Comparison of ENCODE assay signal across 18 cellular contexts in genomic region chr12:337039-337438, GRCh38. TPM values are rescaled to one million over a fixed set of nuclear protein-coding genes. Genes with fewer than 3 reads are reported as not detected.
DNase-seq lines count a peak whose midpoint lies in the region; ATAC-seq and TF ChIP-seq lines count a peak whose summit lies in the region.
"Had no signal": no experiment of that assay in that cellular context is flagged by ENCODE, and none has a peak within 500 bp of the region (broad histone marks: within the 10 kb centered on the region; RNA-seq: fewer than 3 reads in every experiment).

No MANE protein-coding gene starts in this region.

- peaks cover 13% of the 10 kb centered on the region for H3K4me1 Mint-ChIP-seq in activated CD8-positive, alpha-beta T cell treated with anti-CD3 and anti-CD28 coated beads for 36 hours (ENCODE audit: low read depth)
- no peaks in the 10 kb centered on the region for H3K4me1 Mint-ChIP-seq in activated CD8-positive, alpha-beta T cell treated with anti-CD3 and anti-CD28 coated beads, Interleukin-2, amount 10 ng/mL, durations not matched to agents 7 days and 5 days (ENCODE audit: low read depth)
- peaks cover 23% of the 10 kb centered on the region for H3K4me1 Mint-ChIP-seq in CD8-positive, alpha-beta T cell (ENCODE audit: low read depth)

- intact Hi-C loops in activated CD8-positive, alpha-beta T cell treated with anti-CD3 and anti-CD28 coated beads for 36 hours (cut with micrococcal nuclease) = no loop called here
- intact Hi-C loops in CD8-positive, alpha-beta T cell (cut with DNase I, micrococcal nuclease) = no loop called here

- POLR2A ChIA-PET in activated CD8-positive, alpha-beta T cell treated with anti-CD3 and anti-CD28 coated beads for 36 hours (lab: Charles Lee) = interaction anchor here (0.7 kb wide), 1 partner anchor 19 kb away, joined by 3 read pairs; no protein-coding TSS in a partner anchor
- POLR2A ChIA-PET in activated CD8-positive, alpha-beta T cell treated with anti-CD3 and anti-CD28 coated beads, Interleukin-2, amount 10 ng/mL, durations not matched to agents 7 days and 5 days (lab: Charles Lee) = no interaction called here
- POLR2A ChIA-PET in CD8-positive, alpha-beta T cell (lab: Charles Lee) = interaction anchor here (0.8 to 1.1 kb wide), 2 partner anchors 9 to 15 kb away, joined by 3 to 7 read pairs; no protein-coding TSS in a partner anchor

- H3K27me3 ChIP-seq in CD8-positive, alpha-beta T cell (ENCODE audit: insufficient read depth, low read length) = no peaks in the 10 kb centered on the region
- H3K27me3 ChIP-seq: BLaER1 had no signal

- H3K4me3 Mint-ChIP-seq in activated CD8-positive, alpha-beta T cell treated with anti-CD3 and anti-CD28 coated beads for 36 hours = no peak overlapping the region
- H3K4me3 Mint-ChIP-seq in activated CD8-positive, alpha-beta T cell treated with anti-CD3 and anti-CD28 coated beads, Interleukin-2, amount 10 ng/mL, durations not matched to agents 7 days and 5 days = no peak overlapping the region
- H3K4me3 Mint-ChIP-seq in CD8-positive, alpha-beta T cell = no peak overlapping the region

- no peaks in the 10 kb centered on the region for H3K9me3 ChIP-seq in CD8-positive, alpha-beta T cell (ENCODE audit: low read length)
- H3K9me3 ChIP-seq: HAP-1 had no signal

- CTCF ChIA-PET in activated CD8-positive, alpha-beta T cell treated with anti-CD3 and anti-CD28 coated beads for 36 hours (lab: Charles Lee) = no interaction called here
- CTCF ChIA-PET in activated CD8-positive, alpha-beta T cell treated with anti-CD3 and anti-CD28 coated beads, Interleukin-2, amount 10 ng/mL, durations not matched to agents 7 days and 5 days (lab: Charles Lee) = no interaction called here
- CTCF ChIA-PET in CD8-positive, alpha-beta T cell (lab: Charles Lee) = no interaction called here

- peaks cover 44% of the 10 kb centered on the region for H3K36me3 Mint-ChIP-seq in activated CD8-positive, alpha-beta T cell treated with anti-CD3 and anti-CD28 coated beads for 36 hours (ENCODE audit: low read depth)
- H3K36me3 Mint-ChIP-seq in activated CD8-positive, alpha-beta T cell treated with anti-CD3 and anti-CD28 coated beads, Interleukin-2, amount 10 ng/mL, durations not matched to agents 7 days and 5 days (ENCODE audit: low read depth) = peaks cover 63% of the 10 kb centered on the region
- peaks cover 83% of the 10 kb centered on the region for H3K36me3 Mint-ChIP-seq in CD8-positive, alpha-beta T cell

- no peaks in the 10 kb centered on the region for H3K27me3 Mint-ChIP-seq in activated CD8-positive, alpha-beta T cell treated with anti-CD3 and anti-CD28 coated beads for 36 hours
- no peaks in the 10 kb centered on the region for H3K27me3 Mint-ChIP-seq in activated CD8-positive, alpha-beta T cell treated with anti-CD3 and anti-CD28 coated beads, Interleukin-2, amount 10 ng/mL, durations not matched to agents 7 days and 5 days (ENCODE audit: low read depth)
- H3K27me3 Mint-ChIP-seq in CD8-positive, alpha-beta T cell (ENCODE audit: low read depth) = no peaks in the 10 kb centered on the region

- no peak for ATAC-seq in activated CD8-positive, alpha-beta T cell treated with anti-CD3 and anti-CD28 coated beads for 36 hours
- no peak for ATAC-seq in activated CD8-positive, alpha-beta T cell treated with anti-CD3 and anti-CD28 coated beads, Interleukin-2, amount 10 ng/mL, durations not matched to agents 7 days and 5 days
- no peak for ATAC-seq in CD8-positive, alpha-beta T cell
- no peak for ATAC-seq in GM18520 (IDR thresholded peaks at IDR 0.05; ENCODE audit: unreplicated experiment)
- ATAC-seq: PC-3 had no signal

- H3K4me3 ChIP-seq in CD8-positive, alpha-beta T cell (ENCODE audit: low read depth, low read length) = no peak overlapping the region
- H3K4me3 ChIP-seq in epithelial cell of esophagus (ENCODE audit: low read length) = no peak overlapping the region
- H3K4me3 ChIP-seq: BLaER1, HAP-1 had no signal

- no peak for TF ChIP-seq CTCF in activated CD8-positive, alpha-beta T cell treated with anti-CD3 and anti-CD28 coated beads for 36 hours (IDR thresholded peaks at IDR 0.05)
- TF ChIP-seq CTCF in CD8-positive, alpha-beta T cell (IDR thresholded peaks at IDR 0.05) = no peak
- no peak for TF ChIP-seq CTCF in epithelial cell of esophagus (IDR thresholded peaks at IDR 0.05; ENCODE audit: insufficient read depth, low read depth, low read length, missing control alignments)

- peaks cover 36% of the 10 kb centered on the region for H3K36me3 ChIP-seq in CD8-positive, alpha-beta T cell (ENCODE audit: insufficient read depth, low read length)

- H3K27ac Mint-ChIP-seq in activated CD8-positive, alpha-beta T cell treated with anti-CD3 and anti-CD28 coated beads for 36 hours = peak overlapping the region; percentile 34
- H3K27ac Mint-ChIP-seq in activated CD8-positive, alpha-beta T cell treated with anti-CD3 and anti-CD28 coated beads, Interleukin-2, amount 10 ng/mL, durations not matched to agents 7 days and 5 days = no peak overlapping the region
- H3K27ac Mint-ChIP-seq in CD8-positive, alpha-beta T cell = peak overlapping the region; percentile 38

- H3K4me1 ChIP-seq in CD8-positive, alpha-beta T cell (ENCODE audit: insufficient read depth, low read length) = no peaks in the 10 kb centered on the region
- H3K4me1 ChIP-seq: BLaER1, HAP-1 had no signal

- DNase-seq in activated CD8-positive, alpha-beta T cell treated with anti-CD3 and anti-CD28 coated beads for 36 hours = no peak
- DNase-seq in activated CD8-positive, alpha-beta T cell treated with anti-CD3 and anti-CD28 coated beads, Interleukin-2, amount 10 ng/mL, durations not matched to agents 7 days and 5 days = no peak
- no peak for DNase-seq in CD8-positive, alpha-beta T cell
- DNase-seq in epithelial cell of esophagus (ENCODE audit: low read depth) (peak; percentile 30), renal cortical epithelial cell (ENCODE audit: low read depth) (peak; percentile 29), kidney glomerular epithelial cell (lab: John Stamatoyannopoulos, UW) (no peak), EL (no peak)
- DNase-seq: COR-L47, Karpas-422, NCI-H1105, NCI-H1694, NCI-H510A treated with DMSO at 0.1 percent for 48 hours, NCI-H82, PC-3 had no signal

- no peaks in the 10 kb centered on the region for H3K9me3 Mint-ChIP-seq in activated CD8-positive, alpha-beta T cell treated with anti-CD3 and anti-CD28 coated beads for 36 hours
- H3K9me3 Mint-ChIP-seq in activated CD8-positive, alpha-beta T cell treated with anti-CD3 and anti-CD28 coated beads, Interleukin-2, amount 10 ng/mL, durations not matched to agents 7 days and 5 days (ENCODE audit: insufficient read depth) = no peaks in the 10 kb centered on the region
- H3K9me3 Mint-ChIP-seq in CD8-positive, alpha-beta T cell = no peaks in the 10 kb centered on the region

- no peak overlapping the region for H3K27ac ChIP-seq in CD8-positive, alpha-beta T cell (ENCODE audit: low read depth, low read length)
- H3K27ac ChIP-seq: BLaER1, RWPE1 had no signal

RNA-seq across cellular contexts. Expression of gene KDM5A, which starts 52.1 kb away (rescaled TPM):
- 10 to 100 TPM; 60.0 to 68.9 TPM for total RNA-seq in activated CD8-positive, alpha-beta T cell treated with anti-CD3 and anti-CD28 coated beads for 36 hours
- total RNA-seq in activated CD8-positive, alpha-beta T cell treated with anti-CD3 and anti-CD28 coated beads, Interleukin-2, amount 10 ng/mL, durations not matched to agents 7 days and 5 days = 10 to 100 TPM; 81.5 to 87.7 TPM
- total RNA-seq in CD8-positive, alpha-beta T cell = 100 to 1,000 TPM; 144 to 145 TPM
- 61.8 and 89.8 TPM in 2 replicates for total RNA-seq in renal cortical epithelial cell

Comparison
In these comparisons a context has a peak if more than half of its experiments do, and no peak if none do; other contexts are left out.
1. DNase-seq: peak in epithelial cell of esophagus (single experiment) and renal cortical epithelial cell (single experiment); none in activated CD8-positive, alpha-beta T cell treated with anti-CD3 and anti-CD28 coated beads for 36 hours (single experiment), activated CD8-positive, alpha-beta T cell treated with anti-CD3 and anti-CD28 coated beads, Interleukin-2, amount 10 ng/mL, durations not matched to agents 7 days and 5 days (single experiment), CD8-positive, alpha-beta T cell (0 of 7), kidney glomerular epithelial cell (single experiment) and EL (single experiment).